1 cellular context compared by ENCODE assay signal in the genomic region with DNA sequence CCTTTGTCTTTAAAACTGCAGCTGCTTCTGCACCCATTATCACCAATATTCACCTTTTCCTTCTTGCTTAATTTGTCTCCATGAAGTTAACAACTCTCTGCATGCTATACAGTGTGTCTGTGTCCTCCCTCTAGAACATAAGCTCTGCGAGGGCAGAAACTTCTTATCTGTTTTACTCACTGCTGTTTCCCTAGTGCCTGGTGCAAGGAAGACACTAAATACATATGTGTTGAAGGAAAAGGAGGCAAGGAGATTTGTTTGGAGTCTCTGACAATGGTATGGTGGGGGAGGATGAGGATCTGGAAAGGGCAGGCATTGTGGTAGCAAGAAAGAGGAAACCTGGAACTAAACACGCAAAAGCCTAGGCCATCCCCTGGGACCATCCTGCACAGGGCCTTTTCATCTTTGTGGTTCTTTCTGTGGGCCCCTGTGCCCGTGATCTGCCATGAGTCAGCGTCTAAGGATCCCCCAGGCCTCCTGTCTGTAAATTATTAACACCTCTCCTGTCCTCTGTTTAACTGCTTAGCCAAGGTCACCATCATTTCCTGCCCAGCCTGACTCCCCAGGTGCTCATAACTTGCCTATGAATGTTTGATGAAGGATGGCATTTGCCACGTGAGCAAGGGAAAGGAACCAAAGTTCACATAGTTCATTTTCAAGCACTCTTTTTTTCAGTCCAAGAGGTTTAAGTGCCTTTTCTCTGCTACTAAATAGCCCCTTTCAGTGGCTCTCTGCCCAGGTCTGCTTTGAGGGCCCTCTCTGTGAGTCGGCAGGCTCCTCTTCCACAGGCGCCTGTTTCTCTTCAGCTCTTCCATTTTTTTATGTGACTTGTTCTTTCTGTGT.
TF ChIP-seq lines count a peak whose summit lies in the region.

No MANE protein-coding gene starts in this region.

TF ChIP-seq in HepG2, 621 proteins besides CTCF, POLR2A, EP300 and RAD21 (continued from another document and continues in another):
- TF ChIP-seq, protein P1, sequence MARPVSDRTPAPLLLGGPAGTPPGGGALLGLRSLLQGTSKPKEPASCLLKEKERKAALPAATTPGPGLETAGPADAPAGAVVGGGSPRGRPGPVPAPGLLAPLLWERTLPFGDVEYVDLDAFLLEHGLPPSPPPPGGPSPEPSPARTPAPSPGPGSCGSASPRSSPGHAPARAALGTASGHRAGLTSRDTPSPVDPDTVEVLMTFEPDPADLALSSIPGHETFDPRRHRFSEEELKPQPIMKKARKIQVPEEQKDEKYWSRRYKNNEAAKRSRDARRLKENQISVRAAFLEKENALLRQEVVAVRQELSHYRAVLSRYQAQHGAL (CRISPR knock-in tag; IDR thresholded peaks at IDR 0.05; ENCODE audit: not compliant biosample characterization) = peak; percentile 40
- TF ChIP-seq MED1 (CRISPR knock-in tag; IDR thresholded peaks at IDR 0.05) (peak; percentile 98), SOX5 (CRISPR knock-in tag; IDR thresholded peaks at IDR 0.05; ENCODE audit: borderline replicate concordance) (peak; percentile 91), MXI1 (IDR thresholded peaks at IDR 0.05; ENCODE audit: borderline replicate concordance, low read depth, low read length) (peak; percentile 47; the same call in 1 of the 3 replicates), RARG (CRISPR knock-in tag; IDR thresholded peaks at IDR 0.05; ENCODE audit: low read depth) (no peak), ZNF761 (CRISPR knock-in tag; conservative IDR thresholded peaks at IDR 0.05) (0 out of 2 replicates have a peak, but pooled peaks have one; percentile 38), FOSL1 (CRISPR knock-in tag; IDR thresholded peaks at IDR 0.05; ENCODE audit: borderline replicate concordance) (peak; percentile 96), ZNF619 (CRISPR knock-in tag; IDR thresholded peaks at IDR 0.05) (no peak), ZBTB7A (CRISPR knock-in tag; IDR thresholded peaks at IDR 0.05) (0 out of 2 replicates have a peak, but pooled peaks have one; percentile 73), NCOA2 (CRISPR knock-in tag; IDR thresholded peaks at IDR 0.05) (peak; percentile 96), ZSCAN25 (CRISPR knock-in tag; IDR thresholded peaks at IDR 0.05) (no peak), ZNF296 (CRISPR knock-in tag; conservative IDR thresholded peaks at IDR 0.05) (no peak), KMT2B (CRISPR knock-in tag; IDR thresholded peaks at IDR 0.05) (peak; percentile 22; the same call in 1 of the 2 replicates), PITX1 (CRISPR knock-in tag; IDR thresholded peaks at IDR 0.05) (peak; percentile 79), THAP11 (CRISPR knock-in tag; IDR thresholded peaks at IDR 0.05) (peak; percentile 83), ZNF101 (CRISPR knock-in tag; IDR thresholded peaks at IDR 0.05; ENCODE audit: borderline replicate concordance, low read depth) (no peak), SYNCRIP (IDR thresholded peaks at IDR 0.05; ENCODE audit: insufficient read depth, low read depth, low read length) (no peak), ZBTB7B (CRISPR knock-in tag; IDR thresholded peaks at IDR 0.05) (peak; percentile 73; the same call in 1 of the 2 replicates), TEAD3 (CRISPR knock-in tag; optimal IDR thresholded peaks at IDR 0.05; ENCODE audit: borderline replicate concordance) (peak; percentile 94)
- TF ChIP-seq, protein P2, sequence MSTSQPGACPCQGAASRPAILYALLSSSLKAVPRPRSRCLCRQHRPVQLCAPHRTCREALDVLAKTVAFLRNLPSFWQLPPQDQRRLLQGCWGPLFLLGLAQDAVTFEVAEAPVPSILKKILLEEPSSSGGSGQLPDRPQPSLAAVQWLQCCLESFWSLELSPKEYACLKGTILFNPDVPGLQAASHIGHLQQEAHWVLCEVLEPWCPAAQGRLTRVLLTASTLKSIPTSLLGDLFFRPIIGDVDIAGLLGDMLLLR (CRISPR knock-in tag; IDR thresholded peaks at IDR 0.05) = no peak
- TF ChIP-seq, protein P3, sequence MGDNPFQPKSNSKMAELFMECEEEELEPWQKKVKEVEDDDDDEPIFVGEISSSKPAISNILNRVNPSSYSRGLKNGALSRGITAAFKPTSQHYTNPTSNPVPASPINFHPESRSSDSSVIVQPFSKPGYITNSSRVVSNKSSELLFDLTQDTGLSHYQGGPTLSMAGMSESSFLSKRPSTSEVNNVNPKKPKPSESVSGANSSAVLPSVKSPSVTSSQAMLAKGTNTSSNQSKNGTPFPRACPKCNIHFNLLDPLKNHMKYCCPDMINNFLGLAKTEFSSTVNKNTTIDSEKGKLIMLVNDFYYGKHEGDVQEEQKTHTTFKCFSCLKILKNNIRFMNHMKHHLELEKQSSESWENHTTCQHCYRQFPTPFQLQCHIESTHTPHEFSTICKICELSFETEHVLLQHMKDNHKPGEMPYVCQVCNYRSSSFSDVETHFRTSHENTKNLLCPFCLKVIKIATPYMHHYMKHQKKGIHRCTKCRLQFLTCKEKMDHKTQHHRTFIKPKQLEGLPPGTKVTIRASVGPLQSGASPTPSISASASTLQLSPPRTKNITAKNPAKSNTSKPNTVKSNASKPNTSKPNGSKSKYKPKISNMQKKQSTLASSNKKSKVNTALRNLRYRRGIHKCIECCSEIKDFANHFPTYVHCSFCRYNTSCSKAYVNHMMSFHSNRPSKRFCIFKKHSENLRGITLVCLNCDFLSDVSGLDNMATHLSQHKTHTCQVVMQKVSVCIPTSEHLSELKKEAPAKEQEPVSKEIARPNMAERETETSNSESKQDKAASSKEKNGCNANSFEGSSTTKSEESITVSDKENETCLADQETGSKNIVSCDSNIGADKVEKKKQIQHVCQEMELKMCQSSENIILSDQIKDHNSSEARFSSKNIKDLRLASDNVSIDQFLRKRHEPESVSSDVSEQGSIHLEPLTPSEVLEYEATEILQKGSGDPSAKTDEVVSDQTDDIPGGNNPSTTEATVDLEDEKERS (CRISPR knock-in tag; IDR thresholded peaks at IDR 0.05) = peak; percentile 70; the same call in 1 of the 2 replicates
- TF ChIP-seq, protein P4, sequence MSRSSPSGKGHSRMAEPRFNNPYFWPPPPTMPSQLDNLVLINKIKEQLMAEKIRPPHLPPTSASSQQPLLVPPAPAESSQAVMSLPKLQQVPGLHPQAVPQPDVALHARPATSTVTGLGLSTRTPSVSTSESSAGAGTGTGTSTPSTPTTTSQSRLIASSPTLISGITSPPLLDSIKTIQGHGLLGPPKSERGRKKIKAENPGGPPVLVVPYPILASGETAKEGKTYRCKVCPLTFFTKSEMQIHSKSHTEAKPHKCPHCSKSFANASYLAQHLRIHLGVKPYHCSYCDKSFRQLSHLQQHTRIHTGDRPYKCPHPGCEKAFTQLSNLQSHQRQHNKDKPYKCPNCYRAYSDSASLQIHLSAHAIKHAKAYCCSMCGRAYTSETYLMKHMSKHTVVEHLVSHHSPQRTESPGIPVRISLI (CRISPR knock-in tag; IDR thresholded peaks at IDR 0.05; ENCODE audit: borderline replicate concordance) = peak; percentile 98
- TF ChIP-seq, protein P5, sequence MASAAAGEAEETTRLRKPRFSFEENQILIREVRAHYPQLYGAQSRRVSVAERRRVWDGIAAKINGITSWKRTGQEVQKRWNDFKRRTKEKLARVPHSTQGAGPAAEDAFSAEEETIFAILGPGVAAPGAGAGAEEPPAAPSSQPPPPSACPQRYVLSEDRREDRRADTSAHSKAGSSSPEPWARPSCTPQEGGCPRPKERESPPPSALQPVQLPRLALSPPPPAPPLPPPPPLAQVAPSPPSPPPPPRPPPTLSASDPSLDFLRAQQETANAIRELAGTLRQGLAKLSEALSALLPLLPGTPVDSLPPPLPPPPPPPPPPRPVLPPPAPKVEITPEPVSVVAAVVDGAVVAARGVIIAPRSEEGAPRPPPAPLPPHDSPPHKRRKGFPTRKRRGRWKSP (CRISPR knock-in tag; IDR thresholded peaks at IDR 0.05) = no peak
- TF ChIP-seq, protein P6, sequence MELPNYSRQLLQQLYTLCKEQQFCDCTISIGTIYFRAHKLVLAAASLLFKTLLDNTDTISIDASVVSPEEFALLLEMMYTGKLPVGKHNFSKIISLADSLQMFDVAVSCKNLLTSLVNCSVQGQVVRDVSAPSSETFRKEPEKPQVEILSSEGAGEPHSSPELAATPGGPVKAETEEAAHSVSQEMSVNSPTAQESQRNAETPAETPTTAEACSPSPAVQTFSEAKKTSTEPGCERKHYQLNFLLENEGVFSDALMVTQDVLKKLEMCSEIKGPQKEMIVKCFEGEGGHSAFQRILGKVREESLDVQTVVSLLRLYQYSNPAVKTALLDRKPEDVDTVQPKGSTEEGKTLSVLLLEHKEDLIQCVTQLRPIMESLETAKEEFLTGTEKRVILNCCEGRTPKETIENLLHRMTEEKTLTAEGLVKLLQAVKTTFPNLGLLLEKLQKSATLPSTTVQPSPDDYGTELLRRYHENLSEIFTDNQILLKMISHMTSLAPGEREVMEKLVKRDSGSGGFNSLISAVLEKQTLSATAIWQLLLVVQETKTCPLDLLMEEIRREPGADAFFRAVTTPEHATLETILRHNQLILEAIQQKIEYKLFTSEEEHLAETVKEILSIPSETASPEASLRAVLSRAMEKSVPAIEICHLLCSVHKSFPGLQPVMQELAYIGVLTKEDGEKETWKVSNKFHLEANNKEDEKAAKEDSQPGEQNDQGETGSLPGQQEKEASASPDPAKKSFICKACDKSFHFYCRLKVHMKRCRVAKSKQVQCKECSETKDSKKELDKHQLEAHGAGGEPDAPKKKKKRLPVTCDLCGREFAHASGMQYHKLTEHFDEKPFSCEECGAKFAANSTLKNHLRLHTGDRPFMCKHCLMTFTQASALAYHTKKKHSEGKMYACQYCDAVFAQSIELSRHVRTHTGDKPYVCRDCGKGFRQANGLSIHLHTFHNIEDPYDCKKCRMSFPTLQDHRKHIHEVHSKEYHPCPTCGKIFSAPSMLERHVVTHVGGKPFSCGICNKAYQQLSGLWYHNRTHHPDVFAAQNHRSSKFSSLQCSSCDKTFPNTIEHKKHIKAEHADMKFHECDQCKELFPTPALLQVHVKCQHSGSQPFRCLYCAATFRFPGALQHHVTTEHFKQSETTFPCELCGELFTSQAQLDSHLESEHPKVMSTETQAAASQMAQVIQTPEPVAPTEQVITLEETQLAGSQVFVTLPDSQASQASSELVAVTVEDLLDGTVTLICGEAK (IDR thresholded peaks at IDR 0.05) = no peak
- TF ChIP-seq, protein P6 (CRISPR knock-in tag; IDR thresholded peaks at IDR 0.05) = peak; percentile 18; the same call in 1 of the 2 replicates
- TF ChIP-seq, protein P7, sequence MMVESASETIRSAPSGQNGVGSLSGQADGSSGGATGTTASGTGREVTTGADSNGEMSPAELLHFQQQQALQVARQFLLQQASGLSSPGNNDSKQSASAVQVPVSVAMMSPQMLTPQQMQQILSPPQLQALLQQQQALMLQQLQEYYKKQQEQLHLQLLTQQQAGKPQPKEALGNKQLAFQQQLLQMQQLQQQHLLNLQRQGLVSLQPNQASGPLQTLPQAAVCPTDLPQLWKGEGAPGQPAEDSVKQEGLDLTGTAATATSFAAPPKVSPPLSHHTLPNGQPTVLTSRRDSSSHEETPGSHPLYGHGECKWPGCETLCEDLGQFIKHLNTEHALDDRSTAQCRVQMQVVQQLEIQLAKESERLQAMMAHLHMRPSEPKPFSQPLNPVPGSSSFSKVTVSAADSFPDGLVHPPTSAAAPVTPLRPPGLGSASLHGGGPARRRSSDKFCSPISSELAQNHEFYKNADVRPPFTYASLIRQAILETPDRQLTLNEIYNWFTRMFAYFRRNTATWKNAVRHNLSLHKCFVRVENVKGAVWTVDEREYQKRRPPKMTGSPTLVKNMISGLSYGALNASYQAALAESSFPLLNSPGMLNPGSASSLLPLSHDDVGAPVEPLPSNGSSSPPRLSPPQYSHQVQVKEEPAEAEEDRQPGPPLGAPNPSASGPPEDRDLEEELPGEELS (CRISPR knock-in tag; IDR thresholded peaks at IDR 0.05) = peak; percentile 90
- TF ChIP-seq, protein P8, sequence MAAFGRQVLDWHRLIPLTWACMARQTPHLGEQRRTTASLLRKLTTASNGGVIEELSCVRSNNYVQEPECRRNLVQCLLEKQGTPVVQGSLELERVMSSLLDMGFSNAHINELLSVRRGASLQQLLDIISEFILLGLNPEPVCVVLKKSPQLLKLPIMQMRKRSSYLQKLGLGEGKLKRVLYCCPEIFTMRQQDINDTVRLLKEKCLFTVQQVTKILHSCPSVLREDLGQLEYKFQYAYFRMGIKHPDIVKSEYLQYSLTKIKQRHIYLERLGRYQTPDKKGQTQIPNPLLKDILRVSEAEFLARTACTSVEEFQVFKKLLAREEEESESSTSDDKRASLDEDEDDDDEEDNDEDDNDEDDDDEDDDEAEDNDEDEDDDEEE (CRISPR knock-in tag; IDR thresholded peaks at IDR 0.05) = no peak
- TF ChIP-seq, protein P9, sequence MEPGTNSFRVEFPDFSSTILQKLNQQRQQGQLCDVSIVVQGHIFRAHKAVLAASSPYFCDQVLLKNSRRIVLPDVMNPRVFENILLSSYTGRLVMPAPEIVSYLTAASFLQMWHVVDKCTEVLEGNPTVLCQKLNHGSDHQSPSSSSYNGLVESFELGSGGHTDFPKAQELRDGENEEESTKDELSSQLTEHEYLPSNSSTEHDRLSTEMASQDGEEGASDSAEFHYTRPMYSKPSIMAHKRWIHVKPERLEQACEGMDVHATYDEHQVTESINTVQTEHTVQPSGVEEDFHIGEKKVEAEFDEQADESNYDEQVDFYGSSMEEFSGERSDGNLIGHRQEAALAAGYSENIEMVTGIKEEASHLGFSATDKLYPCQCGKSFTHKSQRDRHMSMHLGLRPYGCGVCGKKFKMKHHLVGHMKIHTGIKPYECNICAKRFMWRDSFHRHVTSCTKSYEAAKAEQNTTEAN (CRISPR knock-in tag; conservative IDR thresholded peaks at IDR 0.05) = peak; percentile 42; the same call in 1 of the 2 replicates
